In the genomic region with DNA sequence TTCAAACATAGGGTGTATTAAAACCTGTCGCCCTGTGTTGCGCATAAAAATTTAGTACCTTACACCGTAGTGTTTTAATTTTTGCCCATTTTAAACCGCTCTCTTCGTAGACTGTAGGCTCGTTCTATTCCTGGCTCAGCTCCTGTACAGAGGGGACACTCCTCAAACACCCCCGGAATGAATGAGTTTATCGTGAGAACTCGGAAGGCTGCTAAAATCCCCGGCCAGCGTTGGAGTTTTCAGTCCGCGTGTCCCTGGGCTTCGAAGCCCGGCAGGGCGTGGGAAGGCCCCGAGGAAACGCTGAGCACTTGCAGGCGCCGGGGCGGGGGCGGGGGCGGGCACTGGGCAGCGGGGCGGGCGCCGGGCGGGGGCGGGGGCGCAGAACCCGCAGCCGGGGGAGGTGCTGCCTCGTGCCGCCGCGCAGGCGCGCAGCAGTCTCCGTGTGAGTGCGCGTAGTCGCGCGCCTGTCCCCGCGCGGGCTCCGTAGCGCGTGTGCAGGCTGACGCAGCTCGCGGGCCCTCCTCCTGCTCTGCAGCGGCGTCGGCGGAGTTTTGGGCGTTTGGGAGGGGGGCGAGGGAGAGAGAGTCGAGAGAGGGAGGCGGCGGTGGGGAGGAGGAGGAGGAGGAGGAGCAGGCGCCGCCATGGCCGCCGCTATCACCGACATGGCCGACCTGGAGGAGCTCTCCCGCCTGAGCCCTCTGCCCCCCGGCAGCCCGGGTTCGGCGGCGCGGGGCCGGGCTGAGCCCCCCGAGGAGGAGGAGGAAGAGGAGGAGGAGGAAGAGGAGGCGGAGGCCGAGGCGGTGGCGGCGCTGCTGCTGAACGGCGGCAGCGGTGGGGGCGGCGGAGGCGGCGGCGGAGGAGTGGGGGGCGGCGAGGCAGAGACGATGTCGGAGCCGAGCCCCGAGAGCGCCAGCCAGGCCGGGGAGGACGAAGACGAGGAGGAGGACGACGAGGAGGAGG, we compare ENCODE assay signal across 8 cellular contexts. TPM values are rescaled to one million over a fixed set of nuclear protein-coding genes. Genes with fewer than 3 reads are reported as not detected.
DNase-seq lines count a peak whose midpoint lies in the region; ATAC-seq and TF ChIP-seq lines count a peak whose summit lies in the region.

A gene with protein sequence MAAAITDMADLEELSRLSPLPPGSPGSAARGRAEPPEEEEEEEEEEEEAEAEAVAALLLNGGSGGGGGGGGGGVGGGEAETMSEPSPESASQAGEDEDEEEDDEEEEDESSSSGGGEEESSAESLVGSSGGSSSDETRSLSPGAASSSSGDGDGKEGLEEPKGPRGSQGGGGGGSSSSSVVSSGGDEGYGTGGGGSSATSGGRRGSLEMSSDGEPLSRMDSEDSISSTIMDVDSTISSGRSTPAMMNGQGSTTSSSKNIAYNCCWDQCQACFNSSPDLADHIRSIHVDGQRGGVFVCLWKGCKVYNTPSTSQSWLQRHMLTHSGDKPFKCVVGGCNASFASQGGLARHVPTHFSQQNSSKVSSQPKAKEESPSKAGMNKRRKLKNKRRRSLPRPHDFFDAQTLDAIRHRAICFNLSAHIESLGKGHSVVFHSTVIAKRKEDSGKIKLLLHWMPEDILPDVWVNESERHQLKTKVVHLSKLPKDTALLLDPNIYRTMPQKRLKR (plus strand): TSS at position 434 of the 960 bp plus-strand sequence. CDS start 208 bp downstream, at position 642.

- peak; percentile 97 for ATAC-seq in gastroesophageal sphincter

- intact Hi-C loops in activated naive CD4-positive, alpha-beta T cell treated with anti-CD3 and anti-CD28 coated beads for 36 hours (cut with micrococcal nuclease) = loop anchor here (1.0 kb wide), 2 partner anchors 7 to 43 kb away; no protein-coding TSS in a partner anchor

- no peak for TF ChIP-seq CTCF in gastroesophageal sphincter (IDR thresholded peaks at IDR 0.05)

- peak within 1 kb of the TSS; percentile 79 to 98 (median 96) for H3K27ac ChIP-seq in gastroesophageal sphincter
- H3K27ac ChIP-seq in substantia nigra (ENCODE audit: low read depth, low read length, poor library complexity, severe bottlenecking) = peak within 1 kb of the TSS; percentile 89

- in situ Hi-C loops in HAP-1 (cut with MboI; ENCODE audit: low sequenced_read_pairs) = loop anchor here (10.0 kb wide), 1 partner anchor 65 kb away; no protein-coding TSS in a partner anchor

- peaks cover 29% of the 10 kb centered on the region for H3K4me1 Mint-ChIP-seq in activated naive CD4-positive, alpha-beta T cell treated with anti-CD3 and anti-CD28 coated beads for 36 hours (ENCODE audit: low read depth)

- H3K4me3 ChIP-seq in HAP-1 (peak within 1 kb of the TSS; percentile 74), MG63 (peak within 1 kb of the TSS; percentile 93), gastroesophageal sphincter (peak within 1 kb of the TSS; percentile 74 to 99)

- peaks cover 1% of the 10 kb centered on the region for H3K9me3 Mint-ChIP-seq in activated naive CD4-positive, alpha-beta T cell treated with anti-CD3 and anti-CD28 coated beads for 36 hours

- peak within 1 kb of the TSS; percentile 94 for H3K27ac Mint-ChIP-seq in activated naive CD4-positive, alpha-beta T cell treated with anti-CD3 and anti-CD28 coated beads for 36 hours

- no peaks in the 10 kb centered on the region; the same call in 1 of the 2 replicates for H3K9me3 ChIP-seq in HAP-1
- H3K9me3 ChIP-seq in MG63 = no peaks in the 10 kb centered on the region
- no peaks in the 10 kb centered on the region for H3K9me3 ChIP-seq in gastroesophageal sphincter

- no peaks in the 10 kb centered on the region for H3K27me3 Mint-ChIP-seq in activated naive CD4-positive, alpha-beta T cell treated with anti-CD3 and anti-CD28 coated beads for 36 hours (ENCODE audit: low read depth)

- CTCF ChIA-PET in activated naive CD4-positive, alpha-beta T cell treated with anti-CD3 and anti-CD28 coated beads for 36 hours (lab: Charles Lee) = no interaction called here

- TF ChIP-seq EP300 in gastroesophageal sphincter (IDR thresholded peaks at IDR 0.05) = no peak

- DNase-seq in GDM1 (lab: John Stamatoyannopoulos, UW) (peak; percentile 89), HAP-1 (ENCODE audit: low spot score in 2 of 2) (peak; percentile 89 to 96), MG63 (peak; percentile 97), SK-N-DZ (ENCODE audit: low spot score) (peak; percentile 90), non-pigmented ciliary epithelial cell (ENCODE audit: low read depth) (peak; percentile 74), substantia nigra (lab: John Stamatoyannopoulos, UW) (peak; percentile 65 to 96 (median 91))
- peak; percentile 90 for DNase-seq in activated naive CD4-positive, alpha-beta T cell treated with anti-CD3 and anti-CD28 coated beads for 36 hours

- H3K36me3 Mint-ChIP-seq in activated naive CD4-positive, alpha-beta T cell treated with anti-CD3 and anti-CD28 coated beads for 36 hours (ENCODE audit: low read depth) = peaks cover 25% of the 10 kb centered on the region

- H3K36me3 ChIP-seq in HAP-1 (replicated peaks) (peaks cover 29% of the 10 kb centered on the region), MG63 (peaks cover 30% of the 10 kb centered on the region), gastroesophageal sphincter (peaks cover 0 to 9% of the 10 kb centered on the region in 2 donors)

- H3K27me3 ChIP-seq in HAP-1 (ENCODE audit: low read depth) (no peaks in the 10 kb centered on the region), MG63 (no peaks in the 10 kb centered on the region), gastroesophageal sphincter (no peaks in the 10 kb centered on the region)

- TF ChIP-seq POLR2A in gastroesophageal sphincter (IDR thresholded peaks at IDR 0.05) = peak; percentile 65 to 72

- peaks cover 31% of the 10 kb centered on the region for H3K4me1 ChIP-seq in HAP-1
- H3K4me1 ChIP-seq in gastroesophageal sphincter = peaks cover 0 to 30% (median 4%) of the 10 kb centered on the region in 3 donors

- peak within 1 kb of the TSS; percentile 98 for H3K4me3 Mint-ChIP-seq in activated naive CD4-positive, alpha-beta T cell treated with anti-CD3 and anti-CD28 coated beads for 36 hours

- WGBS in gastroesophageal sphincter (ENCODE audit: low coverage in 1 of 2), 2 donors = 14 to 40% methylated on average over 10 to 39 of the region's 102 CpGs

RNA-seq across cellular contexts. Expression of the gene that starts here (rescaled TPM):
- total RNA-seq in MG63 (2014; rRNA removed; shearing (Covaris generic); ENCODE audit: low replicate concordance) = 13.4 and 21.9 TPM in 2 replicates
- 9.2 and 12.4 TPM in 2 replicates for polyA plus RNA-seq in SK-N-DZ (2014; cell fraction: cytosol; rRNA removed)
- 9.4 and 13.5 TPM in 2 replicates for polyA plus RNA-seq in SK-N-DZ (2014; cell fraction: nucleus; rRNA removed)
- 10 to 100 TPM; 32.4 to 35.2 TPM for total RNA-seq in activated naive CD4-positive, alpha-beta T cell treated with anti-CD3 and anti-CD28 coated beads for 36 hours
- total RNA-seq in gastroesophageal sphincter = 10 to 100 TPM; 23.6 to 41.4 (median 38.6) TPM

Comparison
In these comparisons a context has a peak if more than half of its experiments do, and no peak if none do; other contexts are left out.
1. Peak in every context shown above with its lines: DNase-seq, ATAC-seq, H3K4me3 ChIP-seq and H3K27ac ChIP-seq.